8 cellular contexts compared by ENCODE assay signal in genomic region chr5:113606298-113607134, GRCh38.
DNase-seq lines count a peak whose midpoint lies in the region; TF ChIP-seq lines count a peak whose summit lies in the region.

No MANE protein-coding gene starts in this region.

- H3K4me2 ChIP-seq in H9 (ENCODE audit: insufficient read depth, insufficient read length, low read length): no peak overlapping the region
- H3K4me2 ChIP-seq in Loucy (ENCODE audit: low read depth, low read length, poor library complexity, severe bottlenecking): peak overlapping the region; percentile 47
- peak overlapping the region; percentile 65; the same call in 1 of the 2 replicates for H3K4me2 ChIP-seq in SK-N-SH

- H2AK5ac ChIP-seq in H9 (ENCODE audit: insufficient read length, low read length): no peak overlapping the region

- H4K91ac ChIP-seq in H9 (ENCODE audit: insufficient read length, low read depth, low read length): no peak overlapping the region

- H3K23me2 ChIP-seq in H9 (ENCODE audit: insufficient read length, low read depth, low read length, poor library complexity, severe bottlenecking): no peaks in the 10 kb centered on the region

- H3K27ac ChIP-seq in H9 (ENCODE audit: insufficient read length, low read depth, low read length) (no peak overlapping the region), SK-N-SH (ENCODE audit: low read depth in 2 of 2, low read length in 1 of 2) (peak overlapping the region in 1 of 2 experiments; percentile 47; a peak in 1 of 4 replicates), iPS DF 6.9 (ENCODE audit: low read length) (no peak overlapping the region)

- H3K4me1 ChIP-seq in H9 (ENCODE audit: insufficient read depth, low read length) (no peaks in the 10 kb centered on the region; the same call in 1 of the 2 replicates), Loucy (ENCODE audit: insufficient read depth, low read length, poor library complexity, severe bottlenecking) (no peaks in the 10 kb centered on the region), SK-N-SH (ENCODE audit: control insufficient read depth in 1 of 2, insufficient read depth in 2 of 2, low read depth in 1 of 2, low read length in 1 of 2) (peaks cover 0 to 5% of the 10 kb centered on the region in 2 experiments; a peak in 1 of 4 replicates), iPS DF 6.9 (ENCODE audit: control insufficient read depth, insufficient read depth, low read length) (no peaks in the 10 kb centered on the region)

- in situ Hi-C loops in astrocyte of the spinal cord (cut with HindIII; ENCODE audit: low sequenced_read_pairs): no loop called here

- POLR2A ChIA-PET in SK-N-SH (lab: Yijun Ruan, JAX): no interaction called here

- no peak overlapping the region for H3K14ac ChIP-seq in H9 (ENCODE audit: insufficient read depth, low read length)

- H4K20me1 ChIP-seq in H9 (ENCODE audit: control insufficient read depth, insufficient read depth, insufficient read length) (no peaks in the 10 kb centered on the region), Loucy (ENCODE audit: insufficient read depth, low read length, poor library complexity, severe bottlenecking) (no peaks in the 10 kb centered on the region), SK-N-SH (ENCODE audit: insufficient read depth) (no peaks in the 10 kb centered on the region)

- H3K9me3 Mint-ChIP-seq in H9: peaks cover 22 to 32% of the 10 kb centered on the region in 2 experiments

- H3K9me2 ChIP-seq in Loucy (replicated peaks; ENCODE audit: low read depth, low read length) (no peaks in the 10 kb centered on the region), SK-N-SH (no peaks in the 10 kb centered on the region)

- H3F3A ChIP-seq in Loucy (ENCODE audit: low read depth) (no peaks in the 10 kb centered on the region), SK-N-SH (replicated peaks; ENCODE audit: insufficient read depth) (no peaks in the 10 kb centered on the region)

- H3K4me3 Mint-ChIP-seq in H9: no peak overlapping the region; a peak in 1 of 5 replicates

- H3K36me3 Mint-ChIP-seq in H9 (ENCODE audit: insufficient read depth in 1 of 3, low read depth in 3 of 3): peaks cover 6 to 18% (median 7%) of the 10 kb centered on the region in 3 experiments

- peak overlapping the region in 1 of 3 experiments; percentile 30; a peak in 1 of 7 replicates for H3K27ac Mint-ChIP-seq in H9

- H3K9me3 ChIP-seq in H9 (ENCODE audit: control insufficient read depth, low read depth, low read length) (no peaks in the 10 kb centered on the region), Loucy (ENCODE audit: insufficient read depth, low read depth, low read length) (no peaks in the 10 kb centered on the region), SK-N-SH (no peaks in the 10 kb centered on the region), iPS DF 6.9 (ENCODE audit: control insufficient read depth, insufficient read depth, low read length) (no peaks in the 10 kb centered on the region)

- H3K79me2 ChIP-seq in H9 (ENCODE audit: insufficient read depth, low read length) (no peaks in the 10 kb centered on the region; the same call in 1 of the 2 replicates), Loucy (ENCODE audit: insufficient read depth, low read length) (no peaks in the 10 kb centered on the region), SK-N-SH (ENCODE audit: insufficient read depth) (no peaks in the 10 kb centered on the region)

- no peak overlapping the region for H3K23ac ChIP-seq in H9 (ENCODE audit: insufficient read length, low read depth, low read length)

- H3K4ac ChIP-seq in H9 (ENCODE audit: low read depth, low read length): no peak overlapping the region

- no peak overlapping the region for H3T11ph ChIP-seq in H9 (ENCODE audit: low read length)

- H3K27me3 ChIP-seq in H9 (ENCODE audit: insufficient read depth, low read length) (no peaks in the 10 kb centered on the region), Loucy (ENCODE audit: insufficient read depth, low read length, poor library complexity, severe bottlenecking) (no peaks in the 10 kb centered on the region), SK-N-SH (ENCODE audit: insufficient read depth) (no peaks in the 10 kb centered on the region), iPS DF 6.9 (ENCODE audit: control insufficient read depth, insufficient read depth, low read length) (no peaks in the 10 kb centered on the region)

- H2AFZ ChIP-seq in H9 (ENCODE audit: low read length) (peak overlapping the region; percentile 17), Loucy (ENCODE audit: low read length) (peak overlapping the region; percentile 60; the same call in 1 of the 2 replicates), SK-N-SH (ENCODE audit: low read depth) (0 out of 2 replicates have a peak overlapping the region, but pooled peaks have one; percentile 9)

- no peak overlapping the region for H2BK15ac ChIP-seq in H9 (ENCODE audit: low read depth, low read length)

- H3K18ac ChIP-seq in H9 (ENCODE audit: insufficient read length, low read depth, low read length): no peak overlapping the region

- no peak overlapping the region for H3K56ac ChIP-seq in H9 (ENCODE audit: insufficient read length, low read depth, low read length)

- CTCF ChIA-PET in SK-N-SH (lab: Yijun Ruan, JAX): interaction anchor here (0.5 to 5.0 kb wide), 48 partner anchors 9 to 1059 kb away, joined by 3 to 25 read pairs (median 4); no protein-coding TSS in a partner anchor

- no peak overlapping the region for H3K4me3 ChIP-seq in Loucy (ENCODE audit: low read length, poor library complexity, severe bottlenecking)
- peak overlapping the region; percentile 22 to 46; a peak in 2 of 4 replicates for H3K4me3 ChIP-seq in SK-N-SH (ENCODE audit: low read depth in 2 of 2, low read length in 1 of 2)
- H3K4me3 ChIP-seq in astrocyte of the spinal cord (ENCODE audit: low read depth, low read length): no peak overlapping the region
- H3K4me3 ChIP-seq in iPS DF 6.9 (ENCODE audit: low read length): no peak overlapping the region

- H3K79me1 ChIP-seq in H9 (ENCODE audit: insufficient read depth, low read depth, low read length, poor library complexity, severe bottlenecking): no peaks in the 10 kb centered on the region

- H3K4me1 Mint-ChIP-seq in H9: peaks cover 6 to 9% of the 10 kb centered on the region in 2 experiments

- TF ChIP-seq RAD21 in SK-N-SH (IDR thresholded peaks at IDR 0.05; ENCODE audit: low read length): peak; percentile 90

- DNase-seq in NCI-H82 (lab: John Stamatoyannopoulos, UW): peak; percentile 78
- DNase-seq in NCI-H82 treated with DMSO at 0.1 percent for 48 hours (lab: John Stamatoyannopoulos, UW; ENCODE audit: unreplicated experiment): no peak
- peak; percentile 74 for DNase-seq in H9
- peak; percentile 66 for DNase-seq in SK-N-SH
- peak; percentile 55 for DNase-seq in astrocyte of the spinal cord (ENCODE audit: low read depth, low spot score)
- DNase-seq in iPS DF 6.9 (ENCODE audit: low read depth, low spot score): peak; percentile 61
- DNase-seq in smooth muscle cell of the brain vasculature (ENCODE audit: low read depth, low spot score): peak; percentile 17

- H4K8ac ChIP-seq in H9 (replicated peaks; ENCODE audit: insufficient read length, low read depth, low read length): no peak overlapping the region

- peak; percentile 89 for TF ChIP-seq CTCF in H9 (conservative IDR thresholded peaks at IDR 0.05)
- peak; percentile 69 for TF ChIP-seq CTCF in Loucy (conservative IDR thresholded peaks at IDR 0.05; ENCODE audit: low read length)
- peak; percentile 78 for TF ChIP-seq CTCF in SK-N-SH (IDR thresholded peaks at IDR 0.05)
- peak; percentile 67 for TF ChIP-seq CTCF in astrocyte of the spinal cord (IDR thresholded peaks at IDR 0.05; ENCODE audit: low read depth, low read length)

- TF ChIP-seq EP300 in SK-N-SH (IDR thresholded peaks at IDR 0.05; ENCODE audit: borderline replicate concordance in 1 of 2, low read depth in 1 of 2, low read length in 1 of 2): no peak

- H3K36me3 ChIP-seq in Loucy (ENCODE audit: insufficient read depth, low read length): no peaks in the 10 kb centered on the region
- H3K36me3 ChIP-seq in SK-N-SH (replicated peaks in 1 of 2; ENCODE audit: control insufficient read depth in 1 of 2, insufficient read depth in 2 of 2, low read length in 1 of 2): no peaks in the 10 kb centered on the region
- H3K36me3 ChIP-seq in iPS DF 6.9 (ENCODE audit: control insufficient read depth, insufficient read depth, low read length): no peaks in the 10 kb centered on the region

- H4K5ac ChIP-seq in H9 (ENCODE audit: insufficient read length, low read depth, low read length): no peak overlapping the region

- no peak overlapping the region for H2BK20ac ChIP-seq in H9 (ENCODE audit: low read depth, low read length, poor library complexity, severe bottlenecking)

- H2BK120ac ChIP-seq in H9 (ENCODE audit: low read depth, low read length, poor library complexity, severe bottlenecking): no peak overlapping the region

- no peak overlapping the region for H2BK12ac ChIP-seq in H9 (ENCODE audit: insufficient read length, low read depth, low read length)

- H3K27me3 Mint-ChIP-seq in H9 (ENCODE audit: low read depth): no peaks in the 10 kb centered on the region

- no peak overlapping the region for H2BK5ac ChIP-seq in H9 (ENCODE audit: insufficient read length, low read length)

- no CpG with 5 or more reads among the region's 13 CpGs for WGBS in H9 (ENCODE audit: extremely low coverage, insufficient read length, low lambda C conversion rate)
- 27% methylated on average over 13 of the region's 13 CpGs for WGBS in SK-N-SH (ENCODE audit: low lambda C conversion rate)
- no CpG with 5 or more reads among the region's 13 CpGs for WGBS in iPS DF 6.9 (ENCODE audit: insufficient coverage, insufficient read length)

- H3K9ac ChIP-seq in H9 (ENCODE audit: extremely low read depth, insufficient read length, low read length) (no peak overlapping the region), Loucy (ENCODE audit: low read depth, low read length, poor library complexity, severe bottlenecking) (no peak overlapping the region), SK-N-SH (no peak overlapping the region)

TF ChIP-seq in SK-N-SH, 30 proteins besides CTCF, POLR2A, EP300 and RAD21:
- TF ChIP-seq TAF1 (IDR thresholded peaks at IDR 0.05; ENCODE audit: borderline replicate concordance, low read depth, low read length): no peak
- TF ChIP-seq SMC3 (IDR thresholded peaks at IDR 0.05; ENCODE audit: low read depth, low read length): peak; percentile 66

Comparison
In these comparisons a context has a peak if more than half of its experiments do, and no peak if none do; other contexts are left out.
1. H2AFZ ChIP-seq: peak in every context shown above with its lines; median percentile 60 in Loucy; 17 in H9; 9 in SK-N-SH.
2. H3K4me3 ChIP-seq: peak in SK-N-SH (2 of 2); none in Loucy (single experiment), astrocyte of the spinal cord (single experiment) and iPS DF 6.9 (single experiment).
3. Peak in every context shown above with its lines, with median percentiles within 50 percentile points of each other: CTCF ChIP-seq.